8 cellular contexts compared by ENCODE assay signal in the genomic region with DNA sequence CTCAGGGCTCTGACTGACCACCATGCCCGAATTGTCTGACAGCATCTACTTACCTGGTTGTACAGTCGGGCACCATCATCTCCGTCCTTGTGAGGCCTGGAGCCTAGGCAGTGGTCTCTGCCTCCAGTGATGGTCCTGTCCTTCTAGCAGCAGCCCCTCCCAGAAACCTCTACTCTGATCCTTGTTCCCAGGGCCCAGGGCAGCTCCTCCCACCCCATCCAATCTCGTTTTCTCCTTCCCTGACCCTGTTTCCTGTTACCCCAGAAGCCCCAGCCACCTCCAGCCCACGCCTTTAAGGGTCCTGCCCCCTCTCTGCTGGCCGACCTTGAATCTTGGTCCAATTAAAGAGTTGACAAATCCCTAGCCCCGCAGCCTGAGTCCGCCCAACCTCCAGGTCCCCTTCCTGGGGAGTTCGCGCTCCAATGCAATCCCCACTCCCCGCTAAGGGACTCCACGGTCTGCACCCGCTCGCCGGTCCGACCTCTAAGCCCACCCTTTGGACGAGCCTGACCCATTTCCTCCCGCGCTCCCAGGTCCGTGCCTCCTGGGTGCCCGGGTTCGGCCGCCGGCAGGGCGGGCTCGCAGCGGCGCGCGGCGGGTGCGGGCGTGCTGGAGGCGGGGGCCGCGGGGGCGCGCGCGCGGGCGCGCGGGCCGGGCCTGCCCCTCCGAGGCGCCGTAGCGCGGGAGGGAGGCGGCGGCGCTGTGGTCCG. TPM values are rescaled to one million over a fixed set of nuclear protein-coding genes. Genes with fewer than 3 reads are reported as not detected.
DNase-seq lines count a peak whose midpoint lies in the region; ATAC-seq and TF ChIP-seq lines count a peak whose summit lies in the region.

A gene with protein sequence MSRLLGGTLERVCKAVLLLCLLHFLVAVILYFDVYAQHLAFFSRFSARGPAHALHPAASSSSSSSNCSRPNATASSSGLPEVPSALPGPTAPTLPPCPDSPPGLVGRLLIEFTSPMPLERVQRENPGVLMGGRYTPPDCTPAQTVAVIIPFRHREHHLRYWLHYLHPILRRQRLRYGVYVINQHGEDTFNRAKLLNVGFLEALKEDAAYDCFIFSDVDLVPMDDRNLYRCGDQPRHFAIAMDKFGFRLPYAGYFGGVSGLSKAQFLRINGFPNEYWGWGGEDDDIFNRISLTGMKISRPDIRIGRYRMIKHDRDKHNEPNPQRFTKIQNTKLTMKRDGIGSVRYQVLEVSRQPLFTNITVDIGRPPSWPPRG (plus strand): TSS at position 660 of the 710 bp plus-strand sequence. CDS start 1,951 bp downstream, outside the sequence.

- H3K18ac ChIP-seq in trophoblast cell (ENCODE audit: low read length): peak within 1 kb of the TSS; percentile 83

- peak within 1 kb of the TSS; percentile 82 for H3K4me2 ChIP-seq in trophoblast cell (ENCODE audit: low read length)

- H3K4me3 ChIP-seq in NT2/D1 (ENCODE audit: insufficient read length, low read depth) (peak within 1 kb of the TSS; percentile 64), adipocyte (ENCODE audit: low read length) (peak within 1 kb of the TSS; percentile 84), heart right ventricle (peak within 1 kb of the TSS; percentile 53 to 94 (median 79)), trophoblast cell (ENCODE audit: low read depth, low read length) (peak within 1 kb of the TSS; percentile 76)

- in situ Hi-C loops in GM13977 (cut with MboI; ENCODE audit: low pct_unique_long_range_greater_than_20kb, low sequenced_read_pairs, unreplicated experiment): no loop called here

- H3K9me3 ChIP-seq in NT2/D1 (ENCODE audit: insufficient read depth, low read length) (no peaks in the 10 kb centered on the region), adipocyte (ENCODE audit: control insufficient read depth, low read length) (no peaks in the 10 kb centered on the region), heart right ventricle (no peaks in the 10 kb centered on the region), trophoblast cell (ENCODE audit: insufficient read depth, low read depth, low read length) (no peaks in the 10 kb centered on the region)

- 6% methylated on average over 49 to 54 of the region's 54 CpGs for WGBS in heart right ventricle, 2 donors
- WGBS in trophoblast cell (ENCODE audit: extremely low coverage, insufficient coverage, insufficient read length): no CpG with 5 or more reads among the region's 54 CpGs

- H3K23ac ChIP-seq in trophoblast cell (ENCODE audit: low read length): no peak within 1 kb of the TSS

- peak within 1 kb of the TSS; percentile 33 for H2BK12ac ChIP-seq in trophoblast cell (ENCODE audit: low read length)

- peaks cover 17% of the 10 kb centered on the region for H3K79me1 ChIP-seq in trophoblast cell (ENCODE audit: low read length)

- peaks cover 26% of the 10 kb centered on the region for H3K4me1 ChIP-seq in NT2/D1 (ENCODE audit: insufficient read depth, insufficient read length)
- peaks cover 39% of the 10 kb centered on the region for H3K4me1 ChIP-seq in adipocyte (ENCODE audit: control insufficient read depth, insufficient read depth, low read length)
- H3K4me1 ChIP-seq in heart right ventricle: peaks cover 7 to 58% (median 51%) of the 10 kb centered on the region in 9 donors
- peaks cover 16 to 22% of the 10 kb centered on the region in 2 experiments for H3K4me1 ChIP-seq in trophoblast cell (ENCODE audit: control insufficient read depth in 1 of 2, insufficient read depth in 2 of 2, low read length in 2 of 2)

- no peak for TF ChIP-seq CTCF in GM13977 (IDR thresholded peaks at IDR 0.05; ENCODE audit: extremely low read depth, insufficient read depth, missing control alignments)
- TF ChIP-seq CTCF in heart right ventricle (IDR thresholded peaks at IDR 0.05): no peak

- H3K4ac ChIP-seq in trophoblast cell (ENCODE audit: low read depth, low read length): peak within 1 kb of the TSS; percentile 75

- intact Hi-C loops in heart right ventricle (cut with DNase I): no loop called here

- H2BK120ac ChIP-seq in trophoblast cell (ENCODE audit: insufficient read depth, low read length, poor library complexity): peak within 1 kb of the TSS; percentile 65

- peak within 1 kb of the TSS; percentile 56 for H4K12ac ChIP-seq in trophoblast cell (ENCODE audit: low read depth, low read length)

- H2AK5ac ChIP-seq in trophoblast cell (ENCODE audit: low read length): peak within 1 kb of the TSS; percentile 71

- peak in 1 of 8 donors; percentile 3 for ATAC-seq in heart right ventricle
- no peak for ATAC-seq in GM18909 (IDR thresholded peaks at IDR 0.05; ENCODE audit: poor library complexity, unreplicated experiment)

- peak within 1 kb of the TSS; percentile 85 for H4K91ac ChIP-seq in trophoblast cell (ENCODE audit: low read depth, low read length)

- peak within 1 kb of the TSS in 9 of 10 donors; percentile 52 to 81 (median 73) for H3K27ac ChIP-seq in heart right ventricle
- H3K27ac ChIP-seq in trophoblast cell (ENCODE audit: low read depth, low read length): peak within 1 kb of the TSS; percentile 36

- H2BK5ac ChIP-seq in trophoblast cell (ENCODE audit: low read depth, low read length, poor library complexity): no peak within 1 kb of the TSS

- H4K8ac ChIP-seq in trophoblast cell (ENCODE audit: low read depth, low read length): peak within 1 kb of the TSS; percentile 88

- H3K9ac ChIP-seq in NT2/D1 (ENCODE audit: insufficient read length, low read depth) (peak within 1 kb of the TSS; percentile 86), adipocyte (ENCODE audit: low read length) (peak within 1 kb of the TSS; percentile 86), trophoblast cell (ENCODE audit: low read length) (peak within 1 kb of the TSS; percentile 73)

- peaks cover 18% of the 10 kb centered on the region for H3K79me2 ChIP-seq in trophoblast cell (ENCODE audit: control insufficient read depth, insufficient read depth, low read length, poor library complexity)

- DNase-seq in A172 (ENCODE audit: low spot score): no peak
- DNase-seq in GM13977 (ENCODE audit: low spot score): peak; percentile 91
- DNase-seq in NT2/D1 (ENCODE audit: low read depth, low spot score): no peak
- peak; percentile 79 for DNase-seq in adipocyte (ENCODE audit: low read depth)
- peak in 1 of 2 donors; percentile 55 for DNase-seq in heart right ventricle
- DNase-seq in trophoblast cell: peak in 1 of 2 donors; percentile 56
- no peak for DNase-seq in GOT3 (lab: John Stamatoyannopoulos, UW)

- peak within 1 kb of the TSS; percentile 85 for H2AFZ ChIP-seq in trophoblast cell (ENCODE audit: insufficient read depth, low read length, poor library complexity)

- peak within 1 kb of the TSS; percentile 92 for H3K14ac ChIP-seq in trophoblast cell (ENCODE audit: low read length)

- H3K27me3 ChIP-seq in NT2/D1 (ENCODE audit: insufficient read depth, insufficient read length) (no peaks in the 10 kb centered on the region), adipocyte (replicated peaks; ENCODE audit: control insufficient read depth, insufficient read depth, low read length) (no peaks in the 10 kb centered on the region), heart right ventricle (no peaks in the 10 kb centered on the region), trophoblast cell (ENCODE audit: insufficient read depth, low read length) (no peaks in the 10 kb centered on the region)

- H3K36me3 ChIP-seq in NT2/D1 (ENCODE audit: insufficient read depth, insufficient read length, low read length) (peaks cover 62% of the 10 kb centered on the region), adipocyte (ENCODE audit: control insufficient read depth, insufficient read depth, low read length, severe bottlenecking) (peaks cover 20% of the 10 kb centered on the region), heart right ventricle (peaks cover 0 to 30% (median 18%) of the 10 kb centered on the region in 9 donors), trophoblast cell (ENCODE audit: control insufficient read depth in 1 of 2, insufficient read depth in 2 of 2, low read length in 2 of 2) (peaks cover 37 to 40% of the 10 kb centered on the region in 2 experiments)

RNA-seq across cellular contexts. Expression of the gene that starts here (rescaled TPM):
- total RNA-seq in A172 (2014; rRNA removed; shearing (Covaris generic)): 71.8 and 114 TPM in 2 replicates
- 10 to 100 TPM; 31.1 to 47.0 (median 38.6) TPM for total RNA-seq in heart right ventricle
- polyA plus RNA-seq in heart right ventricle: 10 to 100 TPM; 25.4 to 50.8 TPM
- polyA plus RNA-seq in trophoblast cell (2013): 32.4 and 35.1 TPM in 2 replicates

Comparison
In these comparisons a context has a peak if more than half of its experiments do, and no peak if none do; other contexts are left out.
1. DNase-seq: peak in GM13977 (single experiment) and adipocyte (single experiment); none in A172 (single experiment), NT2/D1 (single experiment) and GOT3 (single experiment).
2. Peak in every context shown above with its lines, with median percentiles within 50 percentile points of each other: H3K4me3 ChIP-seq and H3K9ac ChIP-seq.